9 cellular contexts compared by ENCODE assay signal in genomic region chr15:48794697-48795134, GRCh38. TPM values are rescaled to one million over a fixed set of nuclear protein-coding genes. Genes with fewer than 3 reads are reported as not detected.
A peak's percentile ranks its signal among the peaks of the same experiment; 100 is the strongest.
DNase-seq lines count a peak whose midpoint lies in the region; ATAC-seq lines count a peak whose summit lies in the region.
"Had no signal": no experiment of that assay in that cellular context is flagged by ENCODE, and none has a peak within 500 bp of the region (broad histone marks: within the 10 kb centered on the region; RNA-seq: fewer than 3 reads in every experiment).

No MANE protein-coding gene starts in this region.

- H3K27me3 Mint-ChIP-seq in activated T-cell treated with anti-CD3 and anti-CD28 coated beads, Interleukin-2, amount 50 U/mL, for 24 hours: no peaks in the 10 kb centered on the region
- no peaks in the 10 kb centered on the region for H3K27me3 Mint-ChIP-seq in T-helper 17 cell

- H3K9me3 ChIP-seq in T-helper 17 cell (ENCODE audit: control insufficient read depth, low read length, poor library complexity, severe bottlenecking): no peaks in the 10 kb centered on the region
- H3K9me3 ChIP-seq: Caco-2 had no signal

- H3K36me3 Mint-ChIP-seq in activated T-cell treated with anti-CD3 and anti-CD28 coated beads, Interleukin-2, amount 50 U/mL, for 24 hours (ENCODE audit: low read depth): peaks cover 79% of the 10 kb centered on the region
- peaks cover 2% of the 10 kb centered on the region for H3K36me3 Mint-ChIP-seq in T-helper 17 cell (ENCODE audit: low read depth)

- H3K4me1 Mint-ChIP-seq in activated T-cell treated with anti-CD3 and anti-CD28 coated beads, Interleukin-2, amount 50 U/mL, for 24 hours (ENCODE audit: low read depth): peaks cover 23% of the 10 kb centered on the region
- peaks cover 9% of the 10 kb centered on the region for H3K4me1 Mint-ChIP-seq in T-helper 17 cell

- DNase-seq in activated T-cell treated with anti-CD3 and anti-CD28 coated beads, Interleukin-2, amount 50 U/mL, for 24 hours: no peak
- DNase-seq in activated T-cell treated with anti-CD3 and anti-CD28 coated beads for 4 hours: no peak
- DNase-seq in T-helper 17 cell: no peak
- peak; percentile 40 for DNase-seq in iris pigment epithelial cell (ENCODE audit: low read depth)
- DNase-seq in AG08395 (ENCODE audit: low spot score): no peak
- DNase-seq in activated CD8-positive, alpha-beta memory T cell treated with anti-CD3 and anti-CD28 coated beads, Interleukin-2, amount 50 U/mL, for 48 hours: no peak
- no peak for DNase-seq in HuH-7.5 (ENCODE audit: low spot score)

- no peaks in the 10 kb centered on the region for H3K9me3 Mint-ChIP-seq in activated T-cell treated with anti-CD3 and anti-CD28 coated beads, Interleukin-2, amount 50 U/mL, for 24 hours

- no peak overlapping the region for H3K4me3 Mint-ChIP-seq in activated T-cell treated with anti-CD3 and anti-CD28 coated beads, Interleukin-2, amount 50 U/mL, for 24 hours
- no peak overlapping the region for H3K4me3 Mint-ChIP-seq in T-helper 17 cell

- H3K27ac Mint-ChIP-seq in activated T-cell treated with anti-CD3 and anti-CD28 coated beads, Interleukin-2, amount 50 U/mL, for 24 hours: peak overlapping the region; percentile 67
- H3K27ac Mint-ChIP-seq in T-helper 17 cell: no peak overlapping the region

- ATAC-seq in HG03039 (IDR thresholded peaks at IDR 0.05; ENCODE audit: unreplicated experiment) (peak; percentile 94), T-helper 17 cell (peak; percentile 49)

RNA-seq across cellular contexts. Expression of gene CEP152, which starts 16.2 kb away (rescaled TPM):
- 10 to 100 TPM in 1 of 2 donors, 1 to 10 TPM in 1; 8.5 to 14.8 TPM for total RNA-seq in T-helper 17 cell
